ENCODE assay signal across 8 cellular contexts in genomic region chr12:100185361-100185894, GRCh38. TPM values are rescaled to one million over a fixed set of nuclear protein-coding genes. Genes with fewer than 3 reads are reported as not detected.
DNase-seq lines count a peak whose midpoint lies in the region; ATAC-seq and TF ChIP-seq lines count a peak whose summit lies in the region.
"Had no signal": no experiment of that assay in that cellular context is flagged by ENCODE, and none has a peak within 500 bp of the region (broad histone marks: within the 10 kb centered on the region; RNA-seq: fewer than 3 reads in every experiment).

No MANE protein-coding gene starts in this region.

- no peaks in the 10 kb centered on the region for H3K27me3 Mint-ChIP-seq in immature natural killer cell (ENCODE audit: low read depth in 3 of 3)
- H3K27me3 Mint-ChIP-seq: activated naive CD8-positive, alpha-beta T cell treated with anti-CD3 and anti-CD28 coated beads, Interleukin-2, amount 10 ng/mL, durations not matched to agents 7 days and 5 days had no signal

- H3K27ac Mint-ChIP-seq in immature natural killer cell, result peak overlapping the region in 1 of 6 donors; percentile 9
- H3K27ac Mint-ChIP-seq: activated naive CD8-positive, alpha-beta T cell treated with anti-CD3 and anti-CD28 coated beads, Interleukin-2, amount 10 ng/mL, durations not matched to agents 7 days and 5 days had no signal

- TF ChIP-seq POLR2A in sigmoid colon (IDR thresholded peaks at IDR 0.05), result no peak

- H3K27ac ChIP-seq in sigmoid colon, result peak overlapping the region; percentile 59 to 71 (median 70)

- no peaks in the 10 kb centered on the region for H3K27me3 ChIP-seq in sigmoid colon

- TF ChIP-seq EP300 in sigmoid colon (IDR thresholded peaks at IDR 0.05), result no peak

- ATAC-seq in GM19372 (IDR thresholded peaks at IDR 0.05; ENCODE audit: low read depth, unreplicated experiment) (peak; percentile 58), HG02885 (IDR thresholded peaks at IDR 0.05; ENCODE audit: poor library complexity, unreplicated experiment) (peak; percentile 83)

- peak in 35 of 58 donors; percentile 6 to 63 (median 27) for DNase-seq in anterior cingulate cortex (lab: John Stamatoyannopoulos, UW)
- no peak for DNase-seq in sigmoid colon
- DNase-seq in NCI-H1417 (lab: John Stamatoyannopoulos, UW), result no peak
- DNase-seq in immature natural killer cell, result no peak
- DNase-seq in NCI-H1105 (lab: John Stamatoyannopoulos, UW), result no peak
- DNase-seq: activated naive CD8-positive, alpha-beta T cell treated with anti-CD3 and anti-CD28 coated beads, Interleukin-2, amount 10 ng/mL, durations not matched to agents 7 days and 5 days had no signal

- H3K36me3 ChIP-seq in sigmoid colon, result no peaks in the 10 kb centered on the region

- peaks cover 0 to 7% (median 6%) of the 10 kb centered on the region in 3 donors for H3K36me3 Mint-ChIP-seq in immature natural killer cell

- no peaks in the 10 kb centered on the region for H3K4me1 Mint-ChIP-seq in immature natural killer cell

- TF ChIP-seq CTCF in sigmoid colon (IDR thresholded peaks at IDR 0.05), result no peak

- intact Hi-C loops in sigmoid colon (cut with DNase I), result no loop called here

- H3K4me1 ChIP-seq in sigmoid colon, result peaks cover 0 to 25% (median 22%) of the 10 kb centered on the region in 4 donors

- H3K4me3 ChIP-seq in sigmoid colon, result peak overlapping the region in 3 of 4 donors; percentile 1 to 23 (median 18)

- no peak overlapping the region for H3K4me3 Mint-ChIP-seq in immature natural killer cell
- H3K4me3 Mint-ChIP-seq: activated naive CD8-positive, alpha-beta T cell treated with anti-CD3 and anti-CD28 coated beads, Interleukin-2, amount 10 ng/mL, durations not matched to agents 7 days and 5 days had no signal

- WGBS in sigmoid colon, 2 donors, result 59 to 81% methylated on average over 5 of the region's 5 CpGs

- no peaks in the 10 kb centered on the region for H3K9me3 ChIP-seq in sigmoid colon

- H3K9me3 Mint-ChIP-seq in immature natural killer cell, result no peaks in the 10 kb centered on the region
- H3K9me3 Mint-ChIP-seq: activated naive CD8-positive, alpha-beta T cell treated with anti-CD3 and anti-CD28 coated beads, Interleukin-2, amount 10 ng/mL, durations not matched to agents 7 days and 5 days had no signal

RNA-seq across cellular contexts. Expression of gene ACTR6, which starts 15.2 kb away (rescaled TPM):
- 10 to 100 TPM in 3 of 4 donors, 1 to 10 TPM in 1; 9.1 to 31.4 (median 23.3) TPM for total RNA-seq in sigmoid colon
- 10 to 100 TPM; 21.7 to 37.5 (median 34.8) TPM for polyA plus RNA-seq in sigmoid colon
- polyA plus RNA-seq in immature natural killer cell, result 10 to 100 TPM; 40.6 to 54.6 (median 41.3) TPM

RNA-seq across cellular contexts. Expression of gene BLTP3B, which starts 42.8 kb away (rescaled TPM):
- total RNA-seq in sigmoid colon, result 10 to 100 TPM; 33.3 to 41.7 (median 36.4) TPM
- polyA plus RNA-seq in sigmoid colon, result 10 to 100 TPM in 1 of 3 donors, 1 to 10 TPM in 2; 6.0 to 21.7 (median 9.3) TPM
- 10 to 100 TPM; 15.6 to 24.8 (median 16.4) TPM for polyA plus RNA-seq in immature natural killer cell

Comparison
In these comparisons a context has a peak if more than half of its experiments do, and no peak if none do; other contexts are left out.
1. DNase-seq: peak in anterior cingulate cortex (35 of 58); none in sigmoid colon (single experiment), NCI-H1417 (0 of 3), immature natural killer cell (0 of 3) and NCI-H1105 (single experiment).